In the genomic region with DNA sequence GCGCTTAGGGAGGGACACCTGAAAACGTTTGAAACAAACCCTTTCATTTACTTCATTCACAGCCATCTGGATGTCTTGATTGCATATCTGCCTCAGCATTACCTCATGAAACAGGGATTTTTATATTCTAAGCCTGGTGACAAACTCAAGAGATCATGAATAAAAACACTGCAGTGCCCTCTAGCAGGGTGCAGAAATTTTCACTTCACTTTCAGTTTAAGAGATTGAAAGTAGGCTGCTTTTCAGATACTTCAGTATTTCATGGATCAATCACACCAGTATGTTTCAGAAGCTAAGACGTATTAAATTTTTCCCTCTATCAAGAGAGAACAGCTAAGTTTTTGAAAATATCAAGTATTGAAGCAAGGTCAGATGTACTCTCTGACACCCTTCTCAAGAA, we compare ENCODE assay signal across 2 cellular contexts.
TF ChIP-seq lines count a peak whose summit lies in the region.

No MANE protein-coding gene starts in this region.

TF ChIP-seq in SK-N-SH, 30 proteins besides CTCF, POLR2A, EP300 and RAD21 (continued from another document):
- TF ChIP-seq, protein P1, sequence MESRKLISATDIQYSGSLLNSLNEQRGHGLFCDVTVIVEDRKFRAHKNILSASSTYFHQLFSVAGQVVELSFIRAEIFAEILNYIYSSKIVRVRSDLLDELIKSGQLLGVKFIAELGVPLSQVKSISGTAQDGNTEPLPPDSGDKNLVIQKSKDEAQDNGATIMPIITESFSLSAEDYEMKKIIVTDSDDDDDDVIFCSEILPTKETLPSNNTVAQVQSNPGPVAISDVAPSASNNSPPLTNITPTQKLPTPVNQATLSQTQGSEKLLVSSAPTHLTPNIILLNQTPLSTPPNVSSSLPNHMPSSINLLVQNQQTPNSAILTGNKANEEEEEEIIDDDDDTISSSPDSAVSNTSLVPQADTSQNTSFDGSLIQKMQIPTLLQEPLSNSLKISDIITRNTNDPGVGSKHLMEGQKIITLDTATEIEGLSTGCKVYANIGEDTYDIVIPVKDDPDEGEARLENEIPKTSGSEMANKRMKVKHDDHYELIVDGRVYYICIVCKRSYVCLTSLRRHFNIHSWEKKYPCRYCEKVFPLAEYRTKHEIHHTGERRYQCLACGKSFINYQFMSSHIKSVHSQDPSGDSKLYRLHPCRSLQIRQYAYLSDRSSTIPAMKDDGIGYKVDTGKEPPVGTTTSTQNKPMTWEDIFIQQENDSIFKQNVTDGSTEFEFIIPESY (IDR thresholded peaks at IDR 0.05; ENCODE audit: borderline replicate concordance, low read depth) = no peak
- TF ChIP-seq ELF1 (IDR thresholded peaks at IDR 0.05) = no peak

TF ChIP-seq in SK-N-SH treated with all-trans-retinoic acid at 6 μM for 48 hours, 23 proteins besides CTCF, POLR2A, EP300 and RAD21 (continued from another document):
- TF ChIP-seq, protein P2, sequence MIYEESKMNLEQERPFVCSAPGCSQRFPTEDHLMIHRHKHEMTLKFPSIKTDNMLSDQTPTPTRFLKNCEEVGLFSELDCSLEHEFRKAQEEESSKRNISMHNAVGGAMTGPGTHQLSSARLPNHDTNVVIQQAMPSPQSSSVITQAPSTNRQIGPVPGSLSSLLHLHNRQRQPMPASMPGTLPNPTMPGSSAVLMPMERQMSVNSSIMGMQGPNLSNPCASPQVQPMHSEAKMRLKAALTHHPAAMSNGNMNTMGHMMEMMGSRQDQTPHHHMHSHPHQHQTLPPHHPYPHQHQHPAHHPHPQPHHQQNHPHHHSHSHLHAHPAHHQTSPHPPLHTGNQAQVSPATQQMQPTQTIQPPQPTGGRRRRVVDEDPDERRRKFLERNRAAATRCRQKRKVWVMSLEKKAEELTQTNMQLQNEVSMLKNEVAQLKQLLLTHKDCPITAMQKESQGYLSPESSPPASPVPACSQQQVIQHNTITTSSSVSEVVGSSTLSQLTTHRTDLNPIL (CRISPR knock-in tag; IDR thresholded peaks at IDR 0.05; ENCODE audit: low read depth) = no peak
- no peak for TF ChIP-seq BACH2 (CRISPR knock-in tag; IDR thresholded peaks at IDR 0.05; ENCODE audit: borderline replicate concordance)
- TF ChIP-seq, protein P3, sequence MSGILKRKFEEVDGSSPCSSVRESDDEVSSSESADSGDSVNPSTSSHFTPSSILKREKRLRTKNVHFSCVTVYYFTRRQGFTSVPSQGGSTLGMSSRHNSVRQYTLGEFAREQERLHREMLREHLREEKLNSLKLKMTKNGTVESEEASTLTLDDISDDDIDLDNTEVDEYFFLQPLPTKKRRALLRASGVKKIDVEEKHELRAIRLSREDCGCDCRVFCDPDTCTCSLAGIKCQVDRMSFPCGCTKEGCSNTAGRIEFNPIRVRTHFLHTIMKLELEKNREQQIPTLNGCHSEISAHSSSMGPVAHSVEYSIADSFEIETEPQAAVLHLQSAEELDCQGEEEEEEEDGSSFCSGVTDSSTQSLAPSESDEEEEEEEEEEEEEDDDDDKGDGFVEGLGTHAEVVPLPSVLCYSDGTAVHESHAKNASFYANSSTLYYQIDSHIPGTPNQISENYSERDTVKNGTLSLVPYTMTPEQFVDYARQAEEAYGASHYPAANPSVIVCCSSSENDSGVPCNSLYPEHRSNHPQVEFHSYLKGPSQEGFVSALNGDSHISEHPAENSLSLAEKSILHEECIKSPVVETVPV (CRISPR knock-in tag; IDR thresholded peaks at IDR 0.05) = no peak
- no peak for TF ChIP-seq TCF4 (CRISPR knock-in tag; IDR thresholded peaks at IDR 0.05; ENCODE audit: borderline replicate concordance)
- no peak for TF ChIP-seq TOX (CRISPR knock-in tag; IDR thresholded peaks at IDR 0.05; ENCODE audit: borderline replicate concordance)
